ENCODE assay signal across 1 cellular context in genomic region chr21:36858320-36858957, GRCh38.
TF ChIP-seq lines count a peak whose summit lies in the region.

No MANE protein-coding gene starts in this region.

TF ChIP-seq in HepG2, 621 proteins besides CTCF, POLR2A, EP300 and RAD21 (continued from another document and continues in another):
- TF ChIP-seq, protein P1, sequence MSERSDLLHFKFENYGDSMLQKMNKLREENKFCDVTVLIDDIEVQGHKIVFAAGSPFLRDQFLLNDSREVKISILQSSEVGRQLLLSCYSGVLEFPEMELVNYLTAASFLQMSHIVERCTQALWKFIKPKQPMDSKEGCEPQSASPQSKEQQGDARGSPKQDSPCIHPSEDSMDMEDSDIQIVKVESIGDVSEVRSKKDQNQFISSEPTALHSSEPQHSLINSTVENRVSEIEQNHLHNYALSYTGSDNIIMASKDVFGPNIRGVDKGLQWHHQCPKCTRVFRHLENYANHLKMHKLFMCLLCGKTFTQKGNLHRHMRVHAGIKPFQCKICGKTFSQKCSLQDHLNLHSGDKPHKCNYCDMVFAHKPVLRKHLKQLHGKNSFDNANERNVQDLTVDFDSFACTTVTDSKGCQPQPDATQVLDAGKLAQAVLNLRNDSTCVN (CRISPR knock-in tag; IDR thresholded peaks at IDR 0.05; ENCODE audit: borderline replicate concordance) = 0 out of 2 replicates have a peak, but pooled peaks have one; percentile 42
- TF ChIP-seq FOSL2 (CRISPR knock-in tag; IDR thresholded peaks at IDR 0.05) (peak; percentile 94), ZNF232 (CRISPR knock-in tag; IDR thresholded peaks at IDR 0.05; ENCODE audit: borderline replicate concordance) (no peak), RXRB (CRISPR knock-in tag; IDR thresholded peaks at IDR 0.05; ENCODE audit: borderline replicate concordance) (peak; percentile 80), EED (CRISPR knock-in tag; IDR thresholded peaks at IDR 0.05) (no peak), BCL6 (CRISPR knock-in tag; IDR thresholded peaks at IDR 0.05) (peak; percentile 61), AHDC1 (CRISPR knock-in tag; IDR thresholded peaks at IDR 0.05; ENCODE audit: borderline replicate concordance) (peak; percentile 84), ARNTL (CRISPR knock-in tag; IDR thresholded peaks at IDR 0.05) (no peak), KLF11 (CRISPR knock-in tag; IDR thresholded peaks at IDR 0.05) (no peak), ZNF501 (CRISPR knock-in tag; IDR thresholded peaks at IDR 0.05) (0 out of 2 replicates have a peak, but pooled peaks have one; percentile 10), ZNF720 (CRISPR knock-in tag; IDR thresholded peaks at IDR 0.05) (no peak), ZNF781 (CRISPR knock-in tag; IDR thresholded peaks at IDR 0.05; ENCODE audit: borderline replicate concordance, not compliant biosample characterization) (no peak), NR2C2 (CRISPR knock-in tag; IDR thresholded peaks at IDR 0.05; ENCODE audit: borderline replicate concordance) (peak; percentile 51; the same call in 1 of the 2 replicates), EEA1 (CRISPR knock-in tag; IDR thresholded peaks at IDR 0.05; ENCODE audit: borderline replicate concordance) (no peak), GATAD1 (CRISPR knock-in tag; IDR thresholded peaks at IDR 0.05) (no peak), ZUFSP (CRISPR knock-in tag; IDR thresholded peaks at IDR 0.05; ENCODE audit: borderline replicate concordance) (no peak), FOSL1 (CRISPR knock-in tag; IDR thresholded peaks at IDR 0.05; ENCODE audit: borderline replicate concordance) (peak; percentile 35; the same call in 1 of the 2 replicates), HMG20B (CRISPR knock-in tag; conservative IDR thresholded peaks at IDR 0.05) (no peak), NFIC (IDR thresholded peaks at IDR 0.05; ENCODE audit: low read length) (0 out of 2 replicates have a peak, but pooled peaks have one; percentile 66), SKI (IDR thresholded peaks at IDR 0.05; ENCODE audit: partially characterized antibody) (peak; percentile 30), PAXIP1 (CRISPR knock-in tag; conservative IDR thresholded peaks at IDR 0.05) (peak; percentile 87), ZNF326 (CRISPR knock-in tag; IDR thresholded peaks at IDR 0.05; ENCODE audit: borderline replicate concordance) (no peak), ZMYM4 (CRISPR knock-in tag; IDR thresholded peaks at IDR 0.05) (0 out of 2 replicates have a peak, but pooled peaks have one; percentile 16), GLMP (CRISPR knock-in tag; IDR thresholded peaks at IDR 0.05; ENCODE audit: borderline replicate concordance) (no peak), ZNF274 (CRISPR knock-in tag; IDR thresholded peaks at IDR 0.05) (no peak), CREB3 (CRISPR knock-in tag; IDR thresholded peaks at IDR 0.05) (no peak), ZFP37 (CRISPR knock-in tag; IDR thresholded peaks at IDR 0.05; ENCODE audit: borderline replicate concordance) (no peak), KLF16 (CRISPR knock-in tag; IDR thresholded peaks at IDR 0.05) (no peak; a peak in 1 of 4 replicates), TCF7 (IDR thresholded peaks at IDR 0.05; ENCODE audit: low read depth) (peak; percentile 64), REPIN1 (CRISPR knock-in tag; IDR thresholded peaks at IDR 0.05; ENCODE audit: borderline replicate concordance, low read depth) (no peak), ZNF253 (CRISPR knock-in tag; IDR thresholded peaks at IDR 0.05; ENCODE audit: borderline replicate concordance) (no peak), ZNF333 (CRISPR knock-in tag; IDR thresholded peaks at IDR 0.05; ENCODE audit: borderline replicate concordance) (no peak), TBP (CRISPR knock-in tag; IDR thresholded peaks at IDR 0.05) (no peak), TERF1 (CRISPR knock-in tag; IDR thresholded peaks at IDR 0.05) (no peak)
- TF ChIP-seq, protein P2, sequence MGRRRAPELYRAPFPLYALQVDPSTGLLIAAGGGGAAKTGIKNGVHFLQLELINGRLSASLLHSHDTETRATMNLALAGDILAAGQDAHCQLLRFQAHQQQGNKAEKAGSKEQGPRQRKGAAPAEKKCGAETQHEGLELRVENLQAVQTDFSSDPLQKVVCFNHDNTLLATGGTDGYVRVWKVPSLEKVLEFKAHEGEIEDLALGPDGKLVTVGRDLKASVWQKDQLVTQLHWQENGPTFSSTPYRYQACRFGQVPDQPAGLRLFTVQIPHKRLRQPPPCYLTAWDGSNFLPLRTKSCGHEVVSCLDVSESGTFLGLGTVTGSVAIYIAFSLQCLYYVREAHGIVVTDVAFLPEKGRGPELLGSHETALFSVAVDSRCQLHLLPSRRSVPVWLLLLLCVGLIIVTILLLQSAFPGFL (CRISPR knock-in tag; IDR thresholded peaks at IDR 0.05) = no peak
- TF ChIP-seq, protein P3, sequence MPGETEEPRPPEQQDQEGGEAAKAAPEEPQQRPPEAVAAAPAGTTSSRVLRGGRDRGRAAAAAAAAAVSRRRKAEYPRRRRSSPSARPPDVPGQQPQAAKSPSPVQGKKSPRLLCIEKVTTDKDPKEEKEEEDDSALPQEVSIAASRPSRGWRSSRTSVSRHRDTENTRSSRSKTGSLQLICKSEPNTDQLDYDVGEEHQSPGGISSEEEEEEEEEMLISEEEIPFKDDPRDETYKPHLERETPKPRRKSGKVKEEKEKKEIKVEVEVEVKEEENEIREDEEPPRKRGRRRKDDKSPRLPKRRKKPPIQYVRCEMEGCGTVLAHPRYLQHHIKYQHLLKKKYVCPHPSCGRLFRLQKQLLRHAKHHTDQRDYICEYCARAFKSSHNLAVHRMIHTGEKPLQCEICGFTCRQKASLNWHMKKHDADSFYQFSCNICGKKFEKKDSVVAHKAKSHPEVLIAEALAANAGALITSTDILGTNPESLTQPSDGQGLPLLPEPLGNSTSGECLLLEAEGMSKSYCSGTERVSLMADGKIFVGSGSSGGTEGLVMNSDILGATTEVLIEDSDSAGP (CRISPR knock-in tag; IDR thresholded peaks at IDR 0.05; ENCODE audit: borderline replicate concordance) = peak; percentile 56; the same call in 1 of the 2 replicates
- TF ChIP-seq, protein P4, sequence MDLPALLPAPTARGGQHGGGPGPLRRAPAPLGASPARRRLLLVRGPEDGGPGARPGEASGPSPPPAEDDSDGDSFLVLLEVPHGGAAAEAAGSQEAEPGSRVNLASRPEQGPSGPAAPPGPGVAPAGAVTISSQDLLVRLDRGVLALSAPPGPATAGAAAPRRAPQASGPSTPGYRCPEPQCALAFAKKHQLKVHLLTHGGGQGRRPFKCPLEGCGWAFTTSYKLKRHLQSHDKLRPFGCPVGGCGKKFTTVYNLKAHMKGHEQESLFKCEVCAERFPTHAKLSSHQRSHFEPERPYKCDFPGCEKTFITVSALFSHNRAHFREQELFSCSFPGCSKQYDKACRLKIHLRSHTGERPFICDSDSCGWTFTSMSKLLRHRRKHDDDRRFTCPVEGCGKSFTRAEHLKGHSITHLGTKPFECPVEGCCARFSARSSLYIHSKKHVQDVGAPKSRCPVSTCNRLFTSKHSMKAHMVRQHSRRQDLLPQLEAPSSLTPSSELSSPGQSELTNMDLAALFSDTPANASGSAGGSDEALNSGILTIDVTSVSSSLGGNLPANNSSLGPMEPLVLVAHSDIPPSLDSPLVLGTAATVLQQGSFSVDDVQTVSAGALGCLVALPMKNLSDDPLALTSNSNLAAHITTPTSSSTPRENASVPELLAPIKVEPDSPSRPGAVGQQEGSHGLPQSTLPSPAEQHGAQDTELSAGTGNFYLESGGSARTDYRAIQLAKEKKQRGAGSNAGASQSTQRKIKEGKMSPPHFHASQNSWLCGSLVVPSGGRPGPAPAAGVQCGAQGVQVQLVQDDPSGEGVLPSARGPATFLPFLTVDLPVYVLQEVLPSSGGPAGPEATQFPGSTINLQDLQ (CRISPR knock-in tag; IDR thresholded peaks at IDR 0.05) = no peak
- TF ChIP-seq, protein P5, sequence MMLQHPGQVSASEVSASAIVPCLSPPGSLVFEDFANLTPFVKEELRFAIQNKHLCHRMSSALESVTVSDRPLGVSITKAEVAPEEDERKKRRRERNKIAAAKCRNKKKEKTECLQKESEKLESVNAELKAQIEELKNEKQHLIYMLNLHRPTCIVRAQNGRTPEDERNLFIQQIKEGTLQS (CRISPR knock-in tag; IDR thresholded peaks at IDR 0.05) = no peak
